8 cellular contexts compared by ENCODE assay signal in the genomic region with DNA sequence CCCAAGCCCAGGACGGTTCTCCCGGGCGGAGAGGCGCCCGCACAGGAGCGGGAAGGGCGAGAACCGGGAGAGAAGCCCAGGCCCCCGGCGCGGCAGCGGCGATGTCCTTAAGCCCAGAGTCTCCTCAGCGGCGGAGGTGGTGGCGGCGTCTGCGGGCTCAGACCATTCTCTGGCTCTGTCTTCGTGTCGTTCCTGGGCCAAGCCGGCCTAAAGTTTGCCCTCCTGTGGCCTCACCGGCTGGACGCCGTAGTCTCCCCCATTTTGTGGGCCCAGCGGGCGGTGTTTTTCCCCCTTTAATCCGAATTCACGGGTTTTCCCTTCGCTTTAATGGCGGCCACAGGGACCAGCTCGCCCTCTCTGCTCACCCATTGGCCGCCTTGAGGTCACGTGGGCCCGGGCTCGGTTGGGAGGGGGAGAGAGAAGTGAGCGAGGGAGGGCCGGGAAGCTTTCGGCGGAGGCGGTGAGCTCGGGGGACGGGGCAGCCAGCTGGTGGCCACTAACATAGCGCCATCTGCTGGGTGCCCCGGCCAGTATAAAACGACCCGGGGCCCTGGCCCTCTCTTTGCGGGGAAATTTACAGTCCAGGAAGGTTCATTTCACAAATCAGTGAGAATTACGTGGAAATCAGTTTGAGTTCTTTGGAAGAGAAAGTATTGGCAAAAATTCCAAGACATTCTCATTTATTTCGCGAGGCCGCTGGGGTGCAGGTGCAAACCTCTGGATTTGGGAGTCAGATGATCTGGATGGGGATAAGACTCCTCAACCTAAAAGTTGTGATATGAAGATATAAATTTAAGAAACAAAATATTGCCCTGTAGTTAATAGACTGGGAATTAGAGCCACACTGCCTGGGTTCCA. TPM values are rescaled to one million over a fixed set of nuclear protein-coding genes. Genes with fewer than 3 reads are reported as not detected.
DNase-seq lines count a peak whose midpoint lies in the region; ATAC-seq and TF ChIP-seq lines count a peak whose summit lies in the region.

No MANE protein-coding gene starts in this region.

- H3K27ac Mint-ChIP-seq in chondrocyte (ENCODE audit: unreplicated experiment): peak overlapping the region; percentile 99

- H3K36me3 Mint-ChIP-seq in chondrocyte (ENCODE audit: low read depth): no peaks in the 10 kb centered on the region

- POLR2A ChIA-PET in BJ (lab: Charles Lee): interaction anchor here (0.5 to 0.7 kb wide), 4 partner anchors 9 to 202 kb away, joined by 3 to 14 read pairs (median 5); partner anchors contain the start of gene BRIP1

- TF ChIP-seq CTCF in BJ (IDR thresholded peaks at IDR 0.05; ENCODE audit: insufficient read depth, low read depth, low read length) (peak; percentile 95), chondrocyte (IDR thresholded peaks at IDR 0.05) (peak; percentile 97), kidney epithelial cell (IDR thresholded peaks at IDR 0.05; ENCODE audit: insufficient read depth, low read length, poor library complexity, severe bottlenecking) (peak; percentile 90)

- peak overlapping the region; percentile 72 for H3K4me3 ChIP-seq in BJ (ENCODE audit: low read depth, low read length)
- H3K4me3 ChIP-seq in kidney epithelial cell (ENCODE audit: low read depth, low read length): peak overlapping the region; percentile 95

- no peaks in the 10 kb centered on the region for H3K9me3 Mint-ChIP-seq in chondrocyte (ENCODE audit: low read depth)

- peaks cover 31% of the 10 kb centered on the region for H3K4me1 Mint-ChIP-seq in chondrocyte (ENCODE audit: low read depth)

- CTCF ChIA-PET in BJ (lab: Yijun Ruan, JAX): interaction anchor here (0.6 to 3.2 kb wide), 14 partner anchors 10 to 651 kb away, joined by 3 to 14 read pairs (median 3); no protein-coding TSS in a partner anchor

- H3K27me3 ChIP-seq in BJ (ENCODE audit: control insufficient read depth, insufficient read depth, low read length): no peaks in the 10 kb centered on the region
- H3K27me3 ChIP-seq in kidney epithelial cell (ENCODE audit: control insufficient read depth, insufficient read depth, low read length): no peaks in the 10 kb centered on the region

- peak; percentile 88 for ATAC-seq in HG03439 (IDR thresholded peaks at IDR 0.05; ENCODE audit: unreplicated experiment)

- peak overlapping the region; percentile 91 for H3K4me3 Mint-ChIP-seq in chondrocyte (ENCODE audit: unreplicated experiment)

- H3K27me3 Mint-ChIP-seq in chondrocyte (ENCODE audit: low read depth): no peaks in the 10 kb centered on the region

- peak; percentile 74 for DNase-seq in BJ (ENCODE audit: low read depth)
- peak; percentile 98 for DNase-seq in GM19238 (ENCODE audit: insufficient read length, low spot score)
- DNase-seq in NCI-H510A (lab: John Stamatoyannopoulos, UW): peak; percentile 98
- DNase-seq in activated CD4-positive, alpha-beta T cell treated with anti-CD3 and anti-CD28 coated beads for 24 hours (ENCODE audit: low read depth in 2 of 2): peak; percentile 95 to 98
- peak; percentile 99 for DNase-seq in chondrocyte (ENCODE audit: low spot score)
- DNase-seq in kidney epithelial cell (ENCODE audit: low read depth): peak; percentile 79
- peak; percentile 98 for DNase-seq in stimulated activated CD4-positive, alpha-beta T cell treated with anti-CD3 and anti-CD28 coated beads, Interleukin-15, amount 100 ng/mL, for 24 hours

- H3K36me3 ChIP-seq in BJ (ENCODE audit: control insufficient read depth, insufficient read depth, low read length) (no peaks in the 10 kb centered on the region), kidney epithelial cell (ENCODE audit: control insufficient read depth, insufficient read depth, low read length) (no peaks in the 10 kb centered on the region)

RNA-seq across cellular contexts. Expression of gene MED13, which starts 0.8 kb away (rescaled TPM):
- polyA plus RNA-seq in BJ (2011; rRNA removed): 18.4 and 26.1 TPM in 2 replicates
- 93.6 and 107 TPM in 2 replicates for polyA minus RNA-seq in BJ (2011; rRNA and poly(A)+ RNA removed)
- total RNA-seq in chondrocyte: 53.0 to 60.9 TPM (median 54.8 TPM) in 3 replicates
- 33.8 and 34.4 TPM in 2 replicates for total RNA-seq in kidney epithelial cell

Comparison
In these comparisons a context has a peak if more than half of its experiments do, and no peak if none do; other contexts are left out.
1. Peak in every context shown above with its lines: DNase-seq, ATAC-seq and H3K4me3 ChIP-seq.